In the genomic region with DNA sequence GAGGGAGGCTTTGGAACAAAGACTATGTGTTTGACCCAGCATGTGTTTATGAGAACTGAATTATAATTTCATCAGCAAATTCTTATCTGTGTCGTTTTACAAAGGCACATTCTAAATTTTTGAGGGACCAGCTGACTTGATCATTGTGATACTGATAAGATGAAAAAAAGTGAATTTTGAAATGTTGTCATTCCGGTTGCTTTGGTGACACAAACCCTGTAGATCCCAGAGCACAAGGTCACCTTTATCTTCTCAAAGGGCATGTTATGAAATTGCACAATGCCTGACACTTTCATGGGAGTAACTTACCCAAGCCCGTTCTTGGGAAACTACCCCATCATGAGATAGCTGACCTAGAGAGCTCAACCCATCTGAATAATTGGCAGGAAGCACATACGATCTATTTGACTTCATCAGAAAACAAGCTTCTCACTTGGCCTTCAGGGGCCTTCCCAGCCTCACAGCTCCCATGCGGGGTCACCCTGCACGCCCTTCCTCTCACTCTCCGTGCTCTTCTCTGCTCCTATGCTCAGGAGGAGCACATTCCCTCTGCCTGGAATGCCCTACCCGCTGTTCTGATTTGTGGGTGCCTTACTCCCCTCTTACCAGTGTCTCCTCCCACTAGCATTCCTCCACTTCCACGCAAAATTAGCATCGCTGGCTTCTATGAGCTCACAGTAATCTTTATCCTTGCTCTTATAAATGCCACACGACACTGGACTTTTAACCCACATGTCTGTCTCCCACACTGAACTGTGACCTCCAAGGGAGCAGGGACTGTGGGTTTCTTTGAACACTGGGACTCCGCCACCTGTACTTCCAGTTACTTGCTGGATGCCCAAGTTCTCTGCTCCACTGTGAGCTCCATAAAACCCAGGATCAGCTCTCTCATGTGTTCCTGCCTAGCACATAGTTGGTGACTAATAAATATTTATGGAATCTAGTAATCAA, we compare ENCODE assay signal across 1 cellular context.
A peak's percentile ranks its signal among the peaks of the same experiment; 100 is the strongest.
TF ChIP-seq lines count a peak whose summit lies in the region.

No MANE protein-coding gene starts in this region.

TF ChIP-seq in HepG2, 621 proteins besides CTCF, POLR2A, EP300 and RAD21 (continued from another document and continues in another):
- TF ChIP-seq ZIK1 (CRISPR knock-in tag; IDR thresholded peaks at IDR 0.05; ENCODE audit: borderline replicate concordance, low read depth) (peak; percentile 88), BHLHE40 (IDR thresholded peaks at IDR 0.05; ENCODE audit: low read length) (peak; percentile 47), NKX3-1 (CRISPR knock-in tag; IDR thresholded peaks at IDR 0.05) (peak; percentile 92), GFI1 (CRISPR knock-in tag; IDR thresholded peaks at IDR 0.05; ENCODE audit: borderline replicate concordance) (peak; percentile 91), RXRA (CRISPR knock-in tag; IDR thresholded peaks at IDR 0.05) (peak; percentile 92), ELF1 (CRISPR knock-in tag; IDR thresholded peaks at IDR 0.05) (peak; percentile 68), KLF13 (CRISPR knock-in tag; IDR thresholded peaks at IDR 0.05) (no peak), ARNTL (CRISPR knock-in tag; IDR thresholded peaks at IDR 0.05) (peak; percentile 76), ZNF124 (CRISPR knock-in tag; IDR thresholded peaks at IDR 0.05) (peak; percentile 94), ZNF24 (IDR thresholded peaks at IDR 0.05) (peak; percentile 78; the same call in 1 of the 2 replicates), ZNF883 (CRISPR knock-in tag; IDR thresholded peaks at IDR 0.05; ENCODE audit: not compliant biosample characterization) (no peak), ZNF382 (CRISPR knock-in tag; IDR thresholded peaks at IDR 0.05; ENCODE audit: borderline replicate concordance) (no peak), ZSCAN31 (CRISPR knock-in tag; IDR thresholded peaks at IDR 0.05; ENCODE audit: low read depth) (no peak; the same call in 1 of the 2 replicates), MEF2D (CRISPR knock-in tag; IDR thresholded peaks at IDR 0.05) (peak; percentile 91), MEIS2 (CRISPR knock-in tag; IDR thresholded peaks at IDR 0.05) (peak; percentile 99), KLF15 (CRISPR knock-in tag; IDR thresholded peaks at IDR 0.05; ENCODE audit: borderline replicate concordance) (no peak), WIZ (CRISPR knock-in tag; IDR thresholded peaks at IDR 0.05) (peak; percentile 27; the same call in 1 of the 2 replicates), CAMTA2 (CRISPR knock-in tag; IDR thresholded peaks at IDR 0.05; ENCODE audit: borderline replicate concordance) (no peak), ZNF468 (CRISPR knock-in tag; IDR thresholded peaks at IDR 0.05) (no peak), RBFOX2 (IDR thresholded peaks at IDR 0.05; ENCODE audit: low read depth, low read length) (peak; percentile 70), ASH2L (IDR thresholded peaks at IDR 0.05; ENCODE audit: insufficient read length, low read depth, low read length) (peak; percentile 97), ZNF704 (CRISPR knock-in tag; IDR thresholded peaks at IDR 0.05; ENCODE audit: borderline replicate concordance) (no peak), ZNF546 (CRISPR knock-in tag; conservative IDR thresholded peaks at IDR 0.05) (no peak; the same call in 1 of the 2 replicates), MIER3 (CRISPR knock-in tag; IDR thresholded peaks at IDR 0.05; ENCODE audit: borderline replicate concordance) (peak; percentile 98; the same call in 1 of the 2 replicates), PPARG (CRISPR knock-in tag; conservative IDR thresholded peaks at IDR 0.05) (peak; percentile 94), TOPORS (CRISPR knock-in tag; IDR thresholded peaks at IDR 0.05) (no peak), NCOA5 (CRISPR knock-in tag; IDR thresholded peaks at IDR 0.05) (no peak), UBTF (CRISPR knock-in tag; IDR thresholded peaks at IDR 0.05) (peak; percentile 67; the same call in 1 of the 2 replicates), AKAP8 (CRISPR knock-in tag; IDR thresholded peaks at IDR 0.05) (peak; percentile 77; the same call in 1 of the 2 replicates), KDM1A (CRISPR knock-in tag; IDR thresholded peaks at IDR 0.05) (peak; percentile 87), ZBTB7A (CRISPR knock-in tag; IDR thresholded peaks at IDR 0.05) (no peak), CREBL2 (CRISPR knock-in tag; IDR thresholded peaks at IDR 0.05; ENCODE audit: borderline replicate concordance) (no peak), ZNF639 (CRISPR knock-in tag; conservative IDR thresholded peaks at IDR 0.05) (peak; percentile 73; the same call in 1 of the 2 replicates), ZNF569 (CRISPR knock-in tag; IDR thresholded peaks at IDR 0.05; ENCODE audit: borderline replicate concordance) (peak; percentile 15; the same call in 1 of the 2 replicates), ZFY (CRISPR knock-in tag; IDR thresholded peaks at IDR 0.05) (peak; percentile 48), ZNF136 (CRISPR knock-in tag; IDR thresholded peaks at IDR 0.05; ENCODE audit: low read depth) (no peak), ZNF746 (CRISPR knock-in tag; IDR thresholded peaks at IDR 0.05) (peak; percentile 81), FOSL1 (CRISPR knock-in tag; IDR thresholded peaks at IDR 0.05; ENCODE audit: borderline replicate concordance) (peak; percentile 52; the same call in 1 of the 2 replicates), ZNF512 (CRISPR knock-in tag; IDR thresholded peaks at IDR 0.05) (no peak; the same call in 1 of the 2 replicates)
- TF ChIP-seq, protein P1, sequence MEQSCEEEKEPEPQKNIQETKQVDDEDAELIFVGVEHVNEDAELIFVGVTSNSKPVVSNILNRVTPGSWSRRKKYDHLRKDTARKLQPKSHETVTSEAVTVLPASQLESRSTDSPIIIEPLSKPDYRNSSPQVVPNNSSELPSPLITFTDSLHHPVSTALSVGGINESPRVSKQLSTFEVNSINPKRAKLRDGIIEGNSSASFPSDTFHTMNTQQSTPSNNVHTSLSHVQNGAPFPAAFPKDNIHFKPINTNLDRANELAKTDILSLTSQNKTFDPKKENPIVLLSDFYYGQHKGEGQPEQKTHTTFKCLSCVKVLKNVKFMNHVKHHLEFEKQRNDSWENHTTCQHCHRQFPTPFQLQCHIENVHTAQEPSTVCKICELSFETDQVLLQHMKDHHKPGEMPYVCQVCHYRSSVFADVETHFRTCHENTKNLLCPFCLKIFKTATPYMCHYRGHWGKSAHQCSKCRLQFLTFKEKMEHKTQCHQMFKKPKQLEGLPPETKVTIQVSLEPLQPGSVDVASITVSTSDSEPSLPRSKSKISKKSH (CRISPR knock-in tag; IDR thresholded peaks at IDR 0.05; ENCODE audit: borderline replicate concordance) = no peak
- TF ChIP-seq, protein P2, sequence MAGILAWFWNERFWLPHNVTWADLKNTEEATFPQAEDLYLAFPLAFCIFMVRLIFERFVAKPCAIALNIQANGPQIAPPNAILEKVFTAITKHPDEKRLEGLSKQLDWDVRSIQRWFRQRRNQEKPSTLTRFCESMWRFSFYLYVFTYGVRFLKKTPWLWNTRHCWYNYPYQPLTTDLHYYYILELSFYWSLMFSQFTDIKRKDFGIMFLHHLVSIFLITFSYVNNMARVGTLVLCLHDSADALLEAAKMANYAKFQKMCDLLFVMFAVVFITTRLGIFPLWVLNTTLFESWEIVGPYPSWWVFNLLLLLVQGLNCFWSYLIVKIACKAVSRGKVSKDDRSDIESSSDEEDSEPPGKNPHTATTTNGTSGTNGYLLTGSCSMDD (CRISPR knock-in tag; IDR thresholded peaks at IDR 0.05) = no peak
- TF ChIP-seq, protein P3, sequence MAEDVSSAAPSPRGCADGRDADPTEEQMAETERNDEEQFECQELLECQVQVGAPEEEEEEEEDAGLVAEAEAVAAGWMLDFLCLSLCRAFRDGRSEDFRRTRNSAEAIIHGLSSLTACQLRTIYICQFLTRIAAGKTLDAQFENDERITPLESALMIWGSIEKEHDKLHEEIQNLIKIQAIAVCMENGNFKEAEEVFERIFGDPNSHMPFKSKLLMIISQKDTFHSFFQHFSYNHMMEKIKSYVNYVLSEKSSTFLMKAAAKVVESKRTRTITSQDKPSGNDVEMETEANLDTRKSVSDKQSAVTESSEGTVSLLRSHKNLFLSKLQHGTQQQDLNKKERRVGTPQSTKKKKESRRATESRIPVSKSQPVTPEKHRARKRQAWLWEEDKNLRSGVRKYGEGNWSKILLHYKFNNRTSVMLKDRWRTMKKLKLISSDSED (CRISPR knock-in tag; IDR thresholded peaks at IDR 0.05) = no peak
- TF ChIP-seq, protein P4, sequence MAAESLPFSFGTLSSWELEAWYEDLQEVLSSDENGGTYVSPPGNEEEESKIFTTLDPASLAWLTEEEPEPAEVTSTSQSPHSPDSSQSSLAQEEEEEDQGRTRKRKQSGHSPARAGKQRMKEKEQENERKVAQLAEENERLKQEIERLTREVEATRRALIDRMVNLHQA (CRISPR knock-in tag; IDR thresholded peaks at IDR 0.05) = peak; percentile 90; the same call in 1 of the 2 replicates
